23 cellular contexts compared by ENCODE assay signal in genomic region chr7:19464241-19464640, GRCh38.
DNase-seq lines count a peak whose midpoint lies in the region; ATAC-seq and TF ChIP-seq lines count a peak whose summit lies in the region.
"Had no signal": no experiment of that assay in that cellular context is flagged by ENCODE, and none has a peak within 500 bp of the region (broad histone marks: within the 10 kb centered on the region; RNA-seq: fewer than 3 reads in every experiment).

No MANE protein-coding gene starts in this region.

- no peak for ATAC-seq in GM19452 (IDR thresholded peaks at IDR 0.05; ENCODE audit: unreplicated experiment)
- no peak for ATAC-seq in left lobe of liver
- ATAC-seq: HepG2, K562, Right ventricle myocardium inferior had no signal

- H3K4me3 ChIP-seq in fibroblast of mammary gland (ENCODE audit: control insufficient read depth, low read depth, low read length) (no peak overlapping the region), skeletal muscle cell (ENCODE audit: low read depth, low read length) (no peak overlapping the region)
- H3K4me3 ChIP-seq: K562, PC-9, SJSA1 had no signal

- TF ChIP-seq CTCF in fibroblast of mammary gland (conservative IDR thresholded peaks at IDR 0.05; ENCODE audit: control insufficient read depth, insufficient read depth, low read depth, low read length): no peak

- in situ Hi-C loops in ACHN (cut with HindIII; ENCODE audit: low pct_ligation_motif_present, low pct_unique_long_range_greater_than_20kb, low sequenced_read_pairs): no loop called here

- DNase-seq in ELR (ENCODE audit: low read depth) (peak; percentile 10), amniotic epithelial cell (ENCODE audit: low read depth) (peak; percentile 98), fibroblast of mammary gland (ENCODE audit: low read depth) (peak; percentile 71), skeletal muscle cell (ENCODE audit: low read depth) (peak; percentile 29), ACHN (no peak), left lobe of liver (ENCODE audit: low spot score) (no peak)
- DNase-seq: 8988T, DMS153, DND-41, H7, Kasumi-1, MV-4-11, NCI-H1105 treated with DMSO at 0.1 percent for 48 hours, NCI-H146, NCI-H1930, NCI-H446 treated with DMSO at 0.1 percent for 48 hours, NCI-H526 treated with DMSO at 0.1 percent for 48 hours, PC-9 had no signal

Comparison
In these comparisons a context has a peak if more than half of its experiments do, and no peak if none do; other contexts are left out.
1. DNase-seq: peak in ELR (single experiment), amniotic epithelial cell (single experiment), fibroblast of mammary gland (single experiment) and skeletal muscle cell (single experiment); none in ACHN (single experiment) and left lobe of liver (single experiment).